Comparison of ENCODE assay signal across 19 cellular contexts in the genomic region with DNA sequence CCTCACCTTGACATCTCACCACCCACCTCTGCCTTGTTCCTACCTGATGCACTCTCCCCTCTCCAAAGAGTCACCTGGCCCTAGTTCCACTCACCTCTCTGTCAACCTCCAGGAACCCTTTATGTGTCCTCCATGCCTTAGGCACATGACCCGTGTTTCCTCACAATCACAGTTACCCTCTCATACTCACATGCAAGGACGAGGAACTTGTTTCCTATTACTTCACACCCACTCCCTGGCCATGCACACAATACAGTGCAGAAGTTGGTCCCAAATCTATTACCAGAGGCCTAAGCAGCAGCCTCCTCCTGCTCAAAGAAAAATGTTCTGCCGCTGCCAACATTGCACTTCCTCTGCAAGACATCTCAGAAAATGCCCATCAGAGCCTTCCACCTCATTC.
DNase-seq lines count a peak whose midpoint lies in the region; ATAC-seq and TF ChIP-seq lines count a peak whose summit lies in the region.
"Had no signal": no experiment of that assay in that cellular context is flagged by ENCODE, and none has a peak within 500 bp of the region (broad histone marks: within the 10 kb centered on the region; RNA-seq: fewer than 3 reads in every experiment).

No MANE protein-coding gene starts in this region.

- TF ChIP-seq CTCF in lung (IDR thresholded peaks at IDR 0.05; ENCODE audit: control extremely low read depth, extremely low read depth) (no peak), sigmoid colon (IDR thresholded peaks at IDR 0.05) (no peak)

- H3K36me3 Mint-ChIP-seq in activated T-cell treated with anti-CD3 and anti-CD28 coated beads, Interleukin-2, amount 50 U/mL, for 24 hours (ENCODE audit: low read depth): peaks cover 82% of the 10 kb centered on the region
- peaks cover 84% of the 10 kb centered on the region for H3K36me3 Mint-ChIP-seq in activated CD4-positive, alpha-beta memory T cell treated with anti-CD3 and anti-CD28 coated beads, Interleukin-2, amount 10 ng/mL, durations not matched to agents 7 days and 5 days (ENCODE audit: low read depth)
- H3K36me3 Mint-ChIP-seq in stimulated activated naive B cell treated with anti-CD40 and anti-IgM and Interleukin-4, amounts not matched to agents 10 μg/mL and 1 μg/mL and 100 μg/mL, for 72 hours: peaks cover 48 to 60% of the 10 kb centered on the region in 2 donors

- POLR2A ChIA-PET in activated CD4-positive, alpha-beta memory T cell treated with anti-CD3 and anti-CD28 coated beads, Interleukin-2, amount 10 ng/mL, durations not matched to agents 7 days and 5 days (lab: Charles Lee): no interaction called here

- no peaks in the 10 kb centered on the region for H3K27me3 Mint-ChIP-seq in activated T-cell treated with anti-CD3 and anti-CD28 coated beads, Interleukin-2, amount 50 U/mL, for 24 hours
- no peaks in the 10 kb centered on the region for H3K27me3 Mint-ChIP-seq in activated CD4-positive, alpha-beta memory T cell treated with anti-CD3 and anti-CD28 coated beads, Interleukin-2, amount 10 ng/mL, durations not matched to agents 7 days and 5 days
- no peaks in the 10 kb centered on the region for H3K27me3 Mint-ChIP-seq in stimulated activated naive B cell treated with anti-CD40 and anti-IgM and Interleukin-4, amounts not matched to agents 10 μg/mL and 1 μg/mL and 100 μg/mL, for 72 hours

- peak overlapping the region; percentile 2 for H3K27ac Mint-ChIP-seq in activated T-cell treated with anti-CD3 and anti-CD28 coated beads, Interleukin-2, amount 50 U/mL, for 24 hours
- peak overlapping the region; percentile 0 for H3K27ac Mint-ChIP-seq in activated CD4-positive, alpha-beta memory T cell treated with anti-CD3 and anti-CD28 coated beads, Interleukin-2, amount 10 ng/mL, durations not matched to agents 7 days and 5 days
- H3K27ac Mint-ChIP-seq in stimulated activated naive B cell treated with anti-CD40 and anti-IgM and Interleukin-4, amounts not matched to agents 10 μg/mL and 1 μg/mL and 100 μg/mL, for 72 hours: peak overlapping the region; percentile 78

- DNase-seq in activated T-cell treated with anti-CD3 and anti-CD28 coated beads, Interleukin-2, amount 50 U/mL, for 24 hours: no peak
- DNase-seq in activated T-cell treated with anti-CD3 and anti-CD28 coated beads, Interleukin-2, amount 50 U/mL, for 48 hours: no peak
- DNase-seq in activated CD4-positive, alpha-beta memory T cell treated with anti-CD3 and anti-CD28 coated beads, Interleukin-2, amount 10 ng/mL, durations not matched to agents 7 days and 5 days: no peak
- no peak for DNase-seq in lung (ENCODE audit: low spot score)
- no peak for DNase-seq in stimulated activated naive B cell treated with anti-CD40 and anti-IgM and Interleukin-4, amounts not matched to agents 10 μg/mL and 1 μg/mL and 100 μg/mL, for 72 hours
- DNase-seq in sigmoid colon: no peak
- no peak for DNase-seq in ecto neural progenitor cell (ENCODE audit: low spot score)
- DNase-seq: cortex of kidney; glutamatergic neuron; GM23248; mesenchymal stem cell; NCI-H2081 treated with DMSO at 0.1 percent for 48 hours; NCI-H526 treated with DMSO at 0.1 percent for 48 hours; stimulated activated CD4-positive, alpha-beta T cell treated with anti-CD3 and anti-CD28 coated beads, Interleukin-4, amount 100 ng/mL, for 4 hours; transverse colon had no signal

- peaks cover 32% of the 10 kb centered on the region for H3K4me1 Mint-ChIP-seq in activated T-cell treated with anti-CD3 and anti-CD28 coated beads, Interleukin-2, amount 50 U/mL, for 24 hours (ENCODE audit: low read depth)
- H3K4me1 Mint-ChIP-seq in activated CD4-positive, alpha-beta memory T cell treated with anti-CD3 and anti-CD28 coated beads, Interleukin-2, amount 10 ng/mL, durations not matched to agents 7 days and 5 days: peaks cover 36% of the 10 kb centered on the region
- H3K4me1 Mint-ChIP-seq in stimulated activated naive B cell treated with anti-CD40 and anti-IgM and Interleukin-4, amounts not matched to agents 10 μg/mL and 1 μg/mL and 100 μg/mL, for 72 hours: peaks cover 22 to 34% of the 10 kb centered on the region in 2 donors

- TF ChIP-seq EP300 in sigmoid colon (IDR thresholded peaks at IDR 0.05): no peak

- H3K9me3 Mint-ChIP-seq in activated T-cell treated with anti-CD3 and anti-CD28 coated beads, Interleukin-2, amount 50 U/mL, for 24 hours: no peaks in the 10 kb centered on the region
- no peaks in the 10 kb centered on the region for H3K9me3 Mint-ChIP-seq in activated CD4-positive, alpha-beta memory T cell treated with anti-CD3 and anti-CD28 coated beads, Interleukin-2, amount 10 ng/mL, durations not matched to agents 7 days and 5 days
- no peaks in the 10 kb centered on the region for H3K9me3 Mint-ChIP-seq in stimulated activated naive B cell treated with anti-CD40 and anti-IgM and Interleukin-4, amounts not matched to agents 10 μg/mL and 1 μg/mL and 100 μg/mL, for 72 hours

- no peak for TF ChIP-seq POLR2A in sigmoid colon (IDR thresholded peaks at IDR 0.05)

- intact Hi-C loops in sigmoid colon (cut with DNase I): no loop called here

- H3K4me3 ChIP-seq in lung: no peak overlapping the region
- H3K4me3 ChIP-seq in sigmoid colon: no peak overlapping the region
- H3K4me3 ChIP-seq: A549, GM12878, GM23248, transverse colon had no signal

- H3K36me3 ChIP-seq in lung (ENCODE audit: control insufficient read depth in 2 of 2, insufficient read depth in 2 of 2, low read length in 2 of 2) (peaks cover 4 to 11% of the 10 kb centered on the region in 2 donors), sigmoid colon (peaks cover 0 to 3% (median 0%) of the 10 kb centered on the region in 4 donors)
- H3K36me3 ChIP-seq: transverse colon had no signal

- peaks cover 0 to 8% of the 10 kb centered on the region in 2 donors for H3K4me1 ChIP-seq in lung (ENCODE audit: control insufficient read depth in 2 of 2, insufficient read depth in 2 of 2, low read length in 2 of 2)
- no peaks in the 10 kb centered on the region for H3K4me1 ChIP-seq in sigmoid colon
- H3K4me1 ChIP-seq: A549, transverse colon had no signal

- 43 to 54% methylated on average over 3 of the region's 3 CpGs for WGBS in lung, 2 donors
- 85 to 91% methylated on average over 3 of the region's 3 CpGs for WGBS in sigmoid colon, 2 donors

- no peak overlapping the region for H3K4me3 Mint-ChIP-seq in activated T-cell treated with anti-CD3 and anti-CD28 coated beads, Interleukin-2, amount 50 U/mL, for 24 hours
- no peak overlapping the region for H3K4me3 Mint-ChIP-seq in activated CD4-positive, alpha-beta memory T cell treated with anti-CD3 and anti-CD28 coated beads, Interleukin-2, amount 10 ng/mL, durations not matched to agents 7 days and 5 days
- H3K4me3 Mint-ChIP-seq in stimulated activated naive B cell treated with anti-CD40 and anti-IgM and Interleukin-4, amounts not matched to agents 10 μg/mL and 1 μg/mL and 100 μg/mL, for 72 hours: no peak overlapping the region

- H3K9me3 ChIP-seq in lung (ENCODE audit: control insufficient read depth in 2 of 2, insufficient read depth in 1 of 2, low read length in 1 of 2): no peaks in the 10 kb centered on the region
- no peaks in the 10 kb centered on the region for H3K9me3 ChIP-seq in sigmoid colon
- H3K9me3 ChIP-seq: A549, transverse colon had no signal

- no peaks in the 10 kb centered on the region for H3K27me3 ChIP-seq in lung (ENCODE audit: control insufficient read depth, insufficient read depth)
- H3K27me3 ChIP-seq in sigmoid colon: no peaks in the 10 kb centered on the region
- H3K27me3 ChIP-seq: transverse colon had no signal

- ATAC-seq in lung (ENCODE audit: insufficient read depth, low FRiP score) (peak; percentile 66), GM18517 (IDR thresholded peaks at IDR 0.05; ENCODE audit: unreplicated experiment) (no peak)
- no peak for ATAC-seq in stimulated activated naive B cell treated with anti-CD40 and anti-IgM and Interleukin-4, amounts not matched to agents 10 μg/mL and 1 μg/mL and 100 μg/mL, for 72 hours (replicated peaks)
- ATAC-seq: esophagus mucosa had no signal

- CTCF ChIA-PET in activated CD4-positive, alpha-beta memory T cell treated with anti-CD3 and anti-CD28 coated beads, Interleukin-2, amount 10 ng/mL, durations not matched to agents 7 days and 5 days (lab: Charles Lee): no interaction called here

- H3K27ac ChIP-seq in lung (ENCODE audit: low read depth in 1 of 2, low read length in 1 of 2) (no peak overlapping the region), sigmoid colon (no peak overlapping the region)
- H3K27ac ChIP-seq: A549, GM23248, transverse colon had no signal

Comparison
In these comparisons a context has a peak if more than half of its experiments do, and no peak if none do; other contexts are left out.
1. H3K27ac Mint-ChIP-seq: peak in every context shown above with its lines; median percentile 78 in stimulated activated naive B cell treated with anti-CD40 and anti-IgM and Interleukin-4, amounts not matched to agents 10 μg/mL and 1 μg/mL and 100 μg/mL, for 72 hours; 2 in activated T-cell treated with anti-CD3 and anti-CD28 coated beads, Interleukin-2, amount 50 U/mL, for 24 hours; 0 in activated CD4-positive, alpha-beta memory T cell treated with anti-CD3 and anti-CD28 coated beads, Interleukin-2, amount 10 ng/mL, durations not matched to agents 7 days and 5 days.